ENCODE assay signal across 8 cellular contexts in genomic region chr10:69335063-69335587, GRCh38. TPM values are rescaled to one million over a fixed set of nuclear protein-coding genes. Genes with fewer than 3 reads are reported as not detected.
A peak's percentile ranks its signal among the peaks of the same experiment; 100 is the strongest.
DNase-seq lines count a peak whose midpoint lies in the region; TF ChIP-seq lines count a peak whose summit lies in the region.

No MANE protein-coding gene starts in this region.

- H3K4me3 ChIP-seq in uterus: no peak overlapping the region

- H3K4me3 Mint-ChIP-seq in MCF 10A (ENCODE audit: unreplicated experiment): peak overlapping the region; percentile 16

- peak overlapping the region; percentile 12 to 37 for H3K27ac ChIP-seq in uterus

- TF ChIP-seq POLR2A in uterus (IDR thresholded peaks at IDR 0.05): no peak

- no TSS peak for BruUV-seq in MCF 10A (replicated peaks; lab: Mats Ljungman, UMichigan)

- intact Hi-C loops in MCF 10A (cut with micrococcal nuclease): loop anchor here (5.0 to 10.0 kb wide), 2 partner anchors 42 to 210 kb away; partner anchors contain the start of gene VPS26A
- intact Hi-C loops in uterus (cut with DNase I; ENCODE audit: low total_unique reads): no loop called here

- H3K27me3 Mint-ChIP-seq in MCF 10A (ENCODE audit: insufficient read depth, unreplicated experiment): no peaks in the 10 kb centered on the region

- H3K27me3 ChIP-seq in uterus: no peaks in the 10 kb centered on the region

- TF ChIP-seq CTCF in MCF 10A (IDR thresholded peaks at IDR 0.05; ENCODE audit: unreplicated experiment) (no peak), uterus (IDR thresholded peaks at IDR 0.05) (no peak)

- POLR2A ChIA-PET in MCF 10A (lab: Yijun Ruan, JAX): interaction anchor here (3.6 to 10.6 kb wide), 4 partner anchors 12 to 41 kb away, joined by 19 to 282 read pairs (median 56); no protein-coding TSS in a partner anchor

- DNase-seq in CMK (ENCODE audit: low read depth) (peak; percentile 82), MV-4-11 (lab: John Stamatoyannopoulos, UW) (peak; percentile 92), MCF 10A (ENCODE audit: unreplicated experiment) (no peak), midbrain (lab: John Stamatoyannopoulos, UW) (peak; percentile 32), uterus (peak in 1 of 2 donors; percentile 23), NCI-H524 treated with DMSO at 0.1 percent for 48 hours (lab: John Stamatoyannopoulos, UW) (no peak), NCI-H2081 treated with DMSO at 0.1 percent for 48 hours (lab: John Stamatoyannopoulos, UW) (no peak), mesenteric fat pad (ENCODE audit: low spot score) (no peak)

- H3K9me3 ChIP-seq in uterus: no peaks in the 10 kb centered on the region

- CTCF ChIA-PET in MCF 10A (lab: Yijun Ruan, JAX): interaction anchor here (0.9 to 2.4 kb wide), 3 partner anchors 14 to 58 kb away, joined by 3 to 6 read pairs (median 4); no protein-coding TSS in a partner anchor

- H3K36me3 Mint-ChIP-seq in MCF 10A (ENCODE audit: insufficient read depth, unreplicated experiment): peaks cover 35% of the 10 kb centered on the region

- H3K4me1 ChIP-seq in uterus: peaks cover 4 to 20% of the 10 kb centered on the region in 2 donors

- no peaks in the 10 kb centered on the region for H3K36me3 ChIP-seq in uterus

- peaks cover 62% of the 10 kb centered on the region for H3K4me1 Mint-ChIP-seq in MCF 10A (ENCODE audit: insufficient read depth, unreplicated experiment)

- no peaks in the 10 kb centered on the region for H3K9me3 Mint-ChIP-seq in MCF 10A (ENCODE audit: unreplicated experiment)

- H3K27ac Mint-ChIP-seq in MCF 10A (ENCODE audit: low read depth, unreplicated experiment): peak overlapping the region; percentile 93

RNA-seq across cellular contexts. Expression of gene HK1, which starts 56.8 kb away (rescaled TPM):
- total RNA-seq in MCF 10A (2022) (126 and 134 TPM in 2 replicates), uterus (10 to 100 TPM; 17.9 to 77.6 (median 43.6) TPM), mesenteric fat pad (109 TPM)

Comparison
In these comparisons a context has a peak if more than half of its experiments do, and no peak if none do; other contexts are left out.
1. DNase-seq: peak in CMK (single experiment), MV-4-11 (single experiment) and midbrain (single experiment); none in MCF 10A (single experiment), NCI-H524 treated with DMSO at 0.1 percent for 48 hours (single experiment), NCI-H2081 treated with DMSO at 0.1 percent for 48 hours (single experiment) and mesenteric fat pad (single experiment).